In the genomic region with DNA sequence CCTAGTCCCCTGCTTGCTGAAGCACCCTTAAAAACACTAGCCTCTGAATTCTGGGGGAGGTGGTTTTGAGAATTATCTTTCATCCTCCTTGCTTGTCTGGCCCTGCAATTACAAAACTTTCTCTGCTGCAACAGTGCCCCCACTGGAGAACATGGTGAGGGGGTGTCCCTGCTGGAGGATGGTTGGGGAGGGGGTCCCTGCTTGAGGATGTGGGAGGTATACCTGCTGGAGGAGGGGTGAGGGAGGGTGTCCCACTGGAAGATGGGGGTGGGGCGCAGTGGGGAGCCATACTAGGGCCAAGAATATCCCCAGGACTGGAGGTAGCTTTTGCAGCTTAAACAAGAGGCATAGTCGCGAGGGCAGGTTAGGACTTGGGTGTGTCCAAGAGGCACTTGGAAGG, we compare ENCODE assay signal across 1 cellular context.
TF ChIP-seq lines count a peak whose summit lies in the region.

No MANE protein-coding gene starts in this region.

TF ChIP-seq in HepG2, 621 proteins besides CTCF, POLR2A, EP300 and RAD21:
- TF ChIP-seq AKAP8 (CRISPR knock-in tag; IDR thresholded peaks at IDR 0.05) (no peak), ZNF740 (CRISPR knock-in tag; IDR thresholded peaks at IDR 0.05) (no peak), PATZ1 (CRISPR knock-in tag; IDR thresholded peaks at IDR 0.05) (peak; percentile 47; the same call in 1 of the 2 replicates)
- TF ChIP-seq, protein P1, sequence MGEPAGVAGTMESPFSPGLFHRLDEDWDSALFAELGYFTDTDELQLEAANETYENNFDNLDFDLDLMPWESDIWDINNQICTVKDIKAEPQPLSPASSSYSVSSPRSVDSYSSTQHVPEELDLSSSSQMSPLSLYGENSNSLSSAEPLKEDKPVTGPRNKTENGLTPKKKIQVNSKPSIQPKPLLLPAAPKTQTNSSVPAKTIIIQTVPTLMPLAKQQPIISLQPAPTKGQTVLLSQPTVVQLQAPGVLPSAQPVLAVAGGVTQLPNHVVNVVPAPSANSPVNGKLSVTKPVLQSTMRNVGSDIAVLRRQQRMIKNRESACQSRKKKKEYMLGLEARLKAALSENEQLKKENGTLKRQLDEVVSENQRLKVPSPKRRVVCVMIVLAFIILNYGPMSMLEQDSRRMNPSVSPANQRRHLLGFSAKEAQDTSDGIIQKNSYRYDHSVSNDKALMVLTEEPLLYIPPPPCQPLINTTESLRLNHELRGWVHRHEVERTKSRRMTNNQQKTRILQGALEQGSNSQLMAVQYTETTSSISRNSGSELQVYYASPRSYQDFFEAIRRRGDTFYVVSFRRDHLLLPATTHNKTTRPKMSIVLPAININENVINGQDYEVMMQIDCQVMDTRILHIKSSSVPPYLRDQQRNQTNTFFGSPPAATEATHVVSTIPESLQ (CRISPR knock-in tag; conservative IDR thresholded peaks at IDR 0.05), result no peak
